27 cellular contexts compared by ENCODE assay signal in the genomic region with DNA sequence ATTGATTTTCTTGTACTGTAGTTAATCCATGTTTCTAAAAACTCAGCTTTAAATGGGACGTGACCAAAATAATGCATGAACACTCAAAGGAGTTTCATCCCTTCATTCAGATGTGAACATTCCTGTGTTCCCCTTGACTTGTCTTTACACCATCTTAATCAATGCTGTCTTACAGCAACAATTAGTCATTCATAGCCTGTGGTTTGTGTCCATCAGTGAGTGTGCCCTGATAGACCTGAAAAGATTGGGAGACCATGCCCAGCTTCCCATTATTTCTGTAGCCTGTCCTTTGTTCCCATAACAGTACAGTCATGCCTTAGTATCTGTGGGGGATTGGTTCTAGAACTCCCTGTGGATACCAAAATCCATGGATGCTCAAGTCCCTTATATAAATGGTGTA.
"Had no signal": no experiment of that assay in that cellular context is flagged by ENCODE, and none has a peak within 500 bp of the region (broad histone marks: within the 10 kb centered on the region; RNA-seq: fewer than 3 reads in every experiment).

No MANE protein-coding gene starts in this region.

- H3K27ac ChIP-seq: adrenal gland, breast epithelium, colonic mucosa, dorsolateral prefrontal cortex, esophagus muscularis mucosa, gastroesophageal sphincter, ovary, prostate gland, right atrium auricular region, upper lobe of left lung had no signal

- H3K36me3 ChIP-seq: adrenal gland, breast epithelium, colonic mucosa, ovary, prostate gland, right atrium auricular region, upper lobe of left lung had no signal

- H3K27ac Mint-ChIP-seq: activated naive CD8-positive, alpha-beta T cell; activated T-helper 17 cell treated with anti-CD3 and anti-CD28 coated beads, Interleukin-2, amount 50 U/mL, for 72 hours; effector memory CD8-positive, alpha-beta T cell; natural killer cell; WTC11 had no signal

- H3K4me3 ChIP-seq: adrenal gland, breast epithelium, colonic mucosa, dorsolateral prefrontal cortex, esophagus muscularis mucosa, gastroesophageal sphincter, ovary, prostate gland, right atrium auricular region, upper lobe of left lung had no signal

- H3K9me3 Mint-ChIP-seq: activated T-helper 17 cell treated with anti-CD3 and anti-CD28 coated beads, Interleukin-2, amount 50 U/mL, for 72 hours; central memory CD8-positive, alpha-beta T cell; effector memory CD8-positive, alpha-beta T cell; natural killer cell had no signal

- FAIRE-seq: astrocyte had no signal

- H3K36me3 Mint-ChIP-seq: natural killer cell had no signal

- DNase-seq: activated naive CD4-positive, alpha-beta T cell; activated T-cell treated with anti-CD3 and anti-CD28 coated beads, Interleukin-2, amount 50 U/mL, for 1 hour; adrenal gland; colonic mucosa; dorsolateral prefrontal cortex; effector memory CD8-positive, alpha-beta T cell; head of caudate nucleus; hypothalamus; islet precursor cell; midbrain; natural killer cell; ovary; stimulated activated CD4-positive, alpha-beta T cell treated with anti-CD3 and anti-CD28 coated beads, Interleukin-4, amount 100 ng/mL, for 4 hours; stimulated activated naive CD8-positive, alpha-beta T cell treated with anti-CD3 and anti-CD28 coated beads, Interleukin-15, Interleukin-2, amounts not matched to agents 100 U/mL and 50 U/mL, for 24 hours; T-helper 9 cell; upper lobe of left lung had no signal

- ATAC-seq: activated T-helper 17 cell treated with anti-CD3 and anti-CD28 coated beads, Interleukin-2, amount 50 U/mL, for 72 hours; effector memory CD8-positive, alpha-beta T cell; gastroesophageal sphincter; left lobe of liver; natural killer cell; stimulated activated naive CD8-positive, alpha-beta T cell treated with anti-CD3 and anti-CD28 coated beads, Interleukin-15, Interleukin-2, amounts not matched to agents 100 U/mL and 50 U/mL, for 24 hours; WTC11 had no signal

- H3K4me1 Mint-ChIP-seq: activated T-helper 17 cell treated with anti-CD3 and anti-CD28 coated beads, Interleukin-2, amount 50 U/mL, for 72 hours; central memory CD8-positive, alpha-beta T cell; natural killer cell had no signal

- H3K4me3 Mint-ChIP-seq: activated naive CD8-positive, alpha-beta T cell; activated T-helper 17 cell treated with anti-CD3 and anti-CD28 coated beads, Interleukin-2, amount 50 U/mL, for 72 hours; central memory CD8-positive, alpha-beta T cell; effector memory CD8-positive, alpha-beta T cell; natural killer cell; WTC11 had no signal

- H3K27me3 Mint-ChIP-seq: activated naive CD8-positive, alpha-beta T cell; central memory CD8-positive, alpha-beta T cell had no signal

- H3K27me3 ChIP-seq: adrenal gland, breast epithelium, colonic mucosa, esophagus muscularis mucosa, gastroesophageal sphincter, ovary, right atrium auricular region, upper lobe of left lung had no signal

- H3K4me1 ChIP-seq: adrenal gland, breast epithelium, colonic mucosa, esophagus muscularis mucosa, gastroesophageal sphincter, prostate gland, right atrium auricular region, upper lobe of left lung had no signal

- H3K9me3 ChIP-seq: adrenal gland, colonic mucosa, prostate gland, right atrium auricular region had no signal
